ENCODE assay signal across 8 cellular contexts in genomic region chr1:26530898-26531598, GRCh38. TPM values are rescaled to one million over a fixed set of nuclear protein-coding genes. Genes with fewer than 3 reads are reported as not detected.
DNase-seq lines count a peak whose midpoint lies in the region; ATAC-seq and TF ChIP-seq lines count a peak whose summit lies in the region.

No MANE protein-coding gene starts in this region.

- CTCF ChIA-PET in WTC11 (lab: Charles Lee) = interaction anchor here (0.6 to 6.9 kb wide), 15 partner anchors 9 to 334 kb away, joined by 3 to 92 read pairs (median 3); partner anchors contain the start of gene HMGN2

- no peaks in the 10 kb centered on the region for H3K36me3 ChIP-seq in hepatocyte (replicated peaks; ENCODE audit: insufficient read depth, low read depth)

- WGBS in hepatocyte (ENCODE audit: low lambda C conversion rate, missing lambda C conversion rate) = 14% methylated on average over 9 of the region's 9 CpGs

- no peak overlapping the region for H2AFZ ChIP-seq in hepatocyte

- H3K27me3 Mint-ChIP-seq in WTC11 (ENCODE audit: low read depth) = peaks cover 6% of the 10 kb centered on the region; the same call in 1 of the 2 replicates

- H3K27ac Mint-ChIP-seq in WTC11 = peak overlapping the region; percentile 94
- H3K27ac Mint-ChIP-seq in stimulated activated effector memory CD8-positive, alpha-beta T cell treated with anti-CD3 and anti-CD28 coated beads, Interleukin-12 subunit alpha, Interleukin-12 subunit beta, amount 100 ng/mL, for 72 hours = peak overlapping the region; percentile 45

- H3K4me2 ChIP-seq in hepatocyte = peak overlapping the region; percentile 94

- peaks cover 18% of the 10 kb centered on the region for H3K4me1 ChIP-seq in hepatocyte (ENCODE audit: insufficient read depth)

- no peaks in the 10 kb centered on the region for H3K36me3 Mint-ChIP-seq in WTC11
- no peaks in the 10 kb centered on the region for H3K36me3 Mint-ChIP-seq in stimulated activated effector memory CD8-positive, alpha-beta T cell treated with anti-CD3 and anti-CD28 coated beads, Interleukin-12 subunit alpha, Interleukin-12 subunit beta, amount 100 ng/mL, for 72 hours

- H4K20me1 ChIP-seq in hepatocyte (ENCODE audit: insufficient read depth, poor library complexity, severe bottlenecking) = no peaks in the 10 kb centered on the region

- DNase-seq in 8988T (peak; percentile 68), EL (peak; percentile 71), NCI-H1105 (lab: John Stamatoyannopoulos, UW) (peak; percentile 89), WTC11 (ENCODE audit: low spot score) (peak; percentile 80), hepatocyte (ENCODE audit: low spot score) (peak; percentile 92), NK-92 (lab: John Stamatoyannopoulos, UW; ENCODE audit: unreplicated experiment) (no peak), GM19240 (ENCODE audit: insufficient read length, low spot score) (no peak)
- no peak for DNase-seq in stimulated activated effector memory CD8-positive, alpha-beta T cell treated with anti-CD3 and anti-CD28 coated beads, Interleukin-12 subunit alpha, Interleukin-12 subunit beta, amount 100 ng/mL, for 72 hours (ENCODE audit: low spot score in 2 of 2)

- H3K79me2 ChIP-seq in hepatocyte = peaks cover 35% of the 10 kb centered on the region

- H3K9me3 Mint-ChIP-seq in WTC11 = no peaks in the 10 kb centered on the region
- no peaks in the 10 kb centered on the region for H3K9me3 Mint-ChIP-seq in stimulated activated effector memory CD8-positive, alpha-beta T cell treated with anti-CD3 and anti-CD28 coated beads, Interleukin-12 subunit alpha, Interleukin-12 subunit beta, amount 100 ng/mL, for 72 hours

- peak overlapping the region; percentile 95 for H3K27ac ChIP-seq in hepatocyte

- H3K4me3 Mint-ChIP-seq in WTC11 = peak overlapping the region; percentile 91
- H3K4me3 Mint-ChIP-seq in stimulated activated effector memory CD8-positive, alpha-beta T cell treated with anti-CD3 and anti-CD28 coated beads, Interleukin-12 subunit alpha, Interleukin-12 subunit beta, amount 100 ng/mL, for 72 hours = peak overlapping the region; percentile 84

- H3K9me3 ChIP-seq in hepatocyte (ENCODE audit: low read depth) = no peaks in the 10 kb centered on the region

- H3K27me3 ChIP-seq in hepatocyte = no peaks in the 10 kb centered on the region

- POLR2A ChIA-PET in WTC11 (lab: Charles Lee) = interaction anchor here (1.0 to 3.7 kb wide), 5 partner anchors 11 to 256 kb away, joined by 3 to 34 read pairs (median 5); partner anchors contain the start of genes HMGN2 and PIGV

- H3K9me2 ChIP-seq in hepatocyte (replicated peaks; ENCODE audit: insufficient read depth) = no peaks in the 10 kb centered on the region

- TF ChIP-seq CTCF in WTC11 (IDR thresholded peaks at IDR 0.05) (no peak), hepatocyte (IDR thresholded peaks at IDR 0.05; ENCODE audit: poor library complexity) (peak; percentile 54)

- no peak overlapping the region for H3K4me3 ChIP-seq in hepatocyte

- ATAC-seq in WTC11 = peak; percentile 87
- no peak for ATAC-seq in stimulated activated effector memory CD8-positive, alpha-beta T cell treated with anti-CD3 and anti-CD28 coated beads, Interleukin-12 subunit alpha, Interleukin-12 subunit beta, amount 100 ng/mL, for 72 hours

- peaks cover 26% of the 10 kb centered on the region for H3K4me1 Mint-ChIP-seq in WTC11
- H3K4me1 Mint-ChIP-seq in stimulated activated effector memory CD8-positive, alpha-beta T cell treated with anti-CD3 and anti-CD28 coated beads, Interleukin-12 subunit alpha, Interleukin-12 subunit beta, amount 100 ng/mL, for 72 hours = peaks cover 38% of the 10 kb centered on the region

TF ChIP-seq in WTC11, 78 proteins besides CTCF, POLR2A, EP300 and RAD21 (continues in another document):
- TF ChIP-seq, protein P1, sequence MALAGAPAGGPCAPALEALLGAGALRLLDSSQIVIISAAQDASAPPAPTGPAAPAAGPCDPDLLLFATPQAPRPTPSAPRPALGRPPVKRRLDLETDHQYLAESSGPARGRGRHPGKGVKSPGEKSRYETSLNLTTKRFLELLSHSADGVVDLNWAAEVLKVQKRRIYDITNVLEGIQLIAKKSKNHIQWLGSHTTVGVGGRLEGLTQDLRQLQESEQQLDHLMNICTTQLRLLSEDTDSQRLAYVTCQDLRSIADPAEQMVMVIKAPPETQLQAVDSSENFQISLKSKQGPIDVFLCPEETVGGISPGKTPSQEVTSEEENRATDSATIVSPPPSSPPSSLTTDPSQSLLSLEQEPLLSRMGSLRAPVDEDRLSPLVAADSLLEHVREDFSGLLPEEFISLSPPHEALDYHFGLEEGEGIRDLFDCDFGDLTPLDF (CRISPR knock-in tag; IDR thresholded peaks at IDR 0.05) = no peak
- no peak for TF ChIP-seq EMX1 (CRISPR knock-in tag; IDR thresholded peaks at IDR 0.05)
- TF ChIP-seq, protein P2, sequence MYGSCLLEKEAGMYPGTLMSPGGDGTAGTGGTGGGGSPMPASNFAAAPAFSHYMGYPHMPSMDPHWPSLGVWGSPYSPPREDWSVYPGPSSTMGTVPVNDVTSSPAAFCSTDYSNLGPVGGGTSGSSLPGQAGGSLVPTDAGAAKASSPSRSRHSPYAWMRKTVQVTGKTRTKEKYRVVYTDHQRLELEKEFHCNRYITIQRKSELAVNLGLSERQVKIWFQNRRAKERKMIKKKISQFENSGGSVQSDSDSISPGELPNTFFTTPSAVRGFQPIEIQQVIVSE (CRISPR knock-in tag; IDR thresholded peaks at IDR 0.05; ENCODE audit: borderline replicate concordance) = no peak
- 0 out of 2 replicates have a peak, but pooled peaks have one; percentile 29 for TF ChIP-seq MYBL2 (CRISPR knock-in tag; IDR thresholded peaks at IDR 0.05)
- TF ChIP-seq NR2C2 (CRISPR knock-in tag; IDR thresholded peaks at IDR 0.05) = no peak
- TF ChIP-seq GABPB1 (CRISPR knock-in tag; IDR thresholded peaks at IDR 0.05) = 0 out of 2 replicates have a peak, but pooled peaks have one; percentile 38
- peak; percentile 62; the same call in 1 of the 2 replicates for TF ChIP-seq ZBTB43 (CRISPR knock-in tag; IDR thresholded peaks at IDR 0.05)
- TF ChIP-seq ATF1 (CRISPR knock-in tag; IDR thresholded peaks at IDR 0.05) = no peak
- TF ChIP-seq HMGA2 (CRISPR knock-in tag; IDR thresholded peaks at IDR 0.05) = no peak
- peak; percentile 47; the same call in 1 of the 2 replicates for TF ChIP-seq E2F5 (CRISPR knock-in tag; IDR thresholded peaks at IDR 0.05)
- TF ChIP-seq ETV6 (CRISPR knock-in tag; IDR thresholded peaks at IDR 0.05) = no peak
- TF ChIP-seq, protein P3, sequence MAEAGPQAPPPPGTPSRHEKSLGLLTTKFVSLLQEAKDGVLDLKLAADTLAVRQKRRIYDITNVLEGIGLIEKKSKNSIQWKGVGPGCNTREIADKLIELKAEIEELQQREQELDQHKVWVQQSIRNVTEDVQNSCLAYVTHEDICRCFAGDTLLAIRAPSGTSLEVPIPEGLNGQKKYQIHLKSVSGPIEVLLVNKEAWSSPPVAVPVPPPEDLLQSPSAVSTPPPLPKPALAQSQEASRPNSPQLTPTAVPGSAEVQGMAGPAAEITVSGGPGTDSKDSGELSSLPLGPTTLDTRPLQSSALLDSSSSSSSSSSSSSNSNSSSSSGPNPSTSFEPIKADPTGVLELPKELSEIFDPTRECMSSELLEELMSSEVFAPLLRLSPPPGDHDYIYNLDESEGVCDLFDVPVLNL (CRISPR knock-in tag; IDR thresholded peaks at IDR 0.05; ENCODE audit: borderline replicate concordance, low read depth) = no peak
- TF ChIP-seq, protein P4, sequence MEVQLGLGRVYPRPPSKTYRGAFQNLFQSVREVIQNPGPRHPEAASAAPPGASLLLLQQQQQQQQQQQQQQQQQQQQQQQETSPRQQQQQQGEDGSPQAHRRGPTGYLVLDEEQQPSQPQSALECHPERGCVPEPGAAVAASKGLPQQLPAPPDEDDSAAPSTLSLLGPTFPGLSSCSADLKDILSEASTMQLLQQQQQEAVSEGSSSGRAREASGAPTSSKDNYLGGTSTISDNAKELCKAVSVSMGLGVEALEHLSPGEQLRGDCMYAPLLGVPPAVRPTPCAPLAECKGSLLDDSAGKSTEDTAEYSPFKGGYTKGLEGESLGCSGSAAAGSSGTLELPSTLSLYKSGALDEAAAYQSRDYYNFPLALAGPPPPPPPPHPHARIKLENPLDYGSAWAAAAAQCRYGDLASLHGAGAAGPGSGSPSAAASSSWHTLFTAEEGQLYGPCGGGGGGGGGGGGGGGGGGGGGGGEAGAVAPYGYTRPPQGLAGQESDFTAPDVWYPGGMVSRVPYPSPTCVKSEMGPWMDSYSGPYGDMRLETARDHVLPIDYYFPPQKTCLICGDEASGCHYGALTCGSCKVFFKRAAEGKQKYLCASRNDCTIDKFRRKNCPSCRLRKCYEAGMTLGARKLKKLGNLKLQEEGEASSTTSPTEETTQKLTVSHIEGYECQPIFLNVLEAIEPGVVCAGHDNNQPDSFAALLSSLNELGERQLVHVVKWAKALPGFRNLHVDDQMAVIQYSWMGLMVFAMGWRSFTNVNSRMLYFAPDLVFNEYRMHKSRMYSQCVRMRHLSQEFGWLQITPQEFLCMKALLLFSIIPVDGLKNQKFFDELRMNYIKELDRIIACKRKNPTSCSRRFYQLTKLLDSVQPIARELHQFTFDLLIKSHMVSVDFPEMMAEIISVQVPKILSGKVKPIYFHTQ (CRISPR knock-in tag; IDR thresholded peaks at IDR 0.05) = no peak

RNA-seq across cellular contexts. Expression of gene RPS6KA1, which starts 1.5 kb away (rescaled TPM):
- total RNA-seq in WTC11 (2021) = 55.6 to 65.5 TPM (median 57.7 TPM) in 3 replicates
- 30.6 and 36.2 TPM in 2 replicates for total RNA-seq in hepatocyte
- polyA plus RNA-seq in hepatocyte = 27.1 and 30.2 TPM in 2 replicates

RNA-seq across cellular contexts. Expression of gene HMGN2, which starts 58.8 kb away (rescaled TPM):
- total RNA-seq in WTC11 (2021) (374 to 414 TPM (median 379 TPM) in 3 replicates), hepatocyte (214 and 215 TPM in 2 replicates)
- polyA plus RNA-seq in hepatocyte = 467 and 520 TPM in 2 replicates

Comparison
In these comparisons a context has a peak if more than half of its experiments do, and no peak if none do; other contexts are left out.
1. DNase-seq: peak in 8988T (single experiment), EL (single experiment), NCI-H1105 (single experiment), WTC11 (single experiment) and hepatocyte (single experiment); none in stimulated activated effector memory CD8-positive, alpha-beta T cell treated with anti-CD3 and anti-CD28 coated beads, Interleukin-12 subunit alpha, Interleukin-12 subunit beta, amount 100 ng/mL, for 72 hours (0 of 2), NK-92 (single experiment) and GM19240 (single experiment).